Comparison of ENCODE assay signal across 9 cellular contexts in the genomic region with DNA sequence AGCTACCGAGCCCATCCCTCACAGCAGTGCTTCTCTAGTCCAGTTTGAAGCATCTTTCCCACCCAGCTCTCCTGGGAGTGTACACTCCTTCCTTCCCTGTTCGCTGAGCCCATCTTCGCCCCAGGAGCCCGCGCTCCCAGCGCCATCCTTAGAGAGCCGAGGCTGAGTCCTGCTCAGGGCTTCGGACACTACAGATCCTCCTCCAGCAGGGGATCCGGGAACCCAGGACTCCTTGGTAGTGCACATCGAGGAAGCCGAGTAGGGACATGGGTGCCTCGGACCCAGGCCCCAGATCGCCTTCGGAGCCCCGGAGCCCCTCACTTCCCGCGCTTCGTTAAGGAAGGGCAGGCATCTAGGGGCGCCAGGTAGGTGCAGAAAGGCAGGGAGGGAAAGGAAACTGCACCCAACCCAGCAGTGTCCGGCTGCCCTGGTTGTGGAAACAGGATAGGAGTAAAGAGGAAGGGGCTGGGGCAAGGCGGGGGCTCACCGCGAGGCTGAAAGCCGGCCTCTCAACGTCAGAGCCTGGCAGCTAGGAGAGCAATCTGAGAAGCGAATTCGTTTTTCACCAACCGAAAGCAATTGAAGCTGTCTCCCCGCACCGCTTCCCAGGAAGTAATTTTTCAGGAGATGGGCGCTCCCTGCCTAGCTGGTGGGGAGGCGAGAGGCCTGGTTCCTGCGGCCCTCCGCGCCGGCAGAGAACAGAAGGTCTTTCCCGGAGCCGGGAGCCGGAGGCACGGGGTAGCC. TPM values are rescaled to one million over a fixed set of nuclear protein-coding genes. Genes with fewer than 3 reads are reported as not detected.
DNase-seq lines count a peak whose midpoint lies in the region; ATAC-seq and TF ChIP-seq lines count a peak whose summit lies in the region.
"Had no signal": no experiment of that assay in that cellular context is flagged by ENCODE, and none has a peak within 500 bp of the region (broad histone marks: within the 10 kb centered on the region; RNA-seq: fewer than 3 reads in every experiment).

No MANE protein-coding gene starts in this region.

- peak overlapping the region; percentile 61 to 87 (median 80) for H3K4me3 Mint-ChIP-seq in naive thymus-derived CD8-positive, alpha-beta T cell

- no peak overlapping the region for H3K27ac ChIP-seq in colonic mucosa

- H3K36me3 Mint-ChIP-seq in naive thymus-derived CD8-positive, alpha-beta T cell, result peaks cover 0 to 2% (median 0%) of the 10 kb centered on the region in 3 donors

- no peak for TF ChIP-seq CTCF in colonic mucosa (IDR thresholded peaks at IDR 0.05)

- H3K27me3 Mint-ChIP-seq in naive thymus-derived CD8-positive, alpha-beta T cell, result peaks cover 35 to 85% (median 60%) of the 10 kb centered on the region in 5 donors

- intact Hi-C loops in colonic mucosa (cut with DNase I), result no loop called here

- no peaks in the 10 kb centered on the region for H3K9me3 ChIP-seq in colonic mucosa

- peaks cover 18% of the 10 kb centered on the region for H3K4me1 ChIP-seq in colonic mucosa

- H3K9me3 Mint-ChIP-seq in naive thymus-derived CD8-positive, alpha-beta T cell, result peaks cover 0 to 6% (median 0%) of the 10 kb centered on the region in 9 donors

- H3K4me3 ChIP-seq in colonic mucosa, result peak overlapping the region; percentile 49

- DNase-seq in DMS53 (lab: John Stamatoyannopoulos, UW) (peak; percentile 74), NCI-H1105 treated with DMSO at 0.1 percent for 48 hours (lab: John Stamatoyannopoulos, UW) (peak; percentile 16), colonic mucosa (no peak), NCI-H345 (lab: John Stamatoyannopoulos, UW) (no peak)
- no peak for DNase-seq in naive thymus-derived CD8-positive, alpha-beta T cell

- peaks cover 98% of the 10 kb centered on the region for H3K27me3 ChIP-seq in colonic mucosa

- peak in 1 of 2 donors; percentile 16 for ATAC-seq in naive thymus-derived CD8-positive, alpha-beta T cell
- ATAC-seq in HG02571 (IDR thresholded peaks at IDR 0.05; ENCODE audit: unreplicated experiment), result no peak
- no peak for ATAC-seq in GM18870 (IDR thresholded peaks at IDR 0.05; ENCODE audit: unreplicated experiment)
- ATAC-seq in HG02678 (IDR thresholded peaks at IDR 0.05; ENCODE audit: unreplicated experiment), result no peak

- no peaks in the 10 kb centered on the region for H3K36me3 ChIP-seq in colonic mucosa

- H3K4me1 Mint-ChIP-seq in naive thymus-derived CD8-positive, alpha-beta T cell, result peaks cover 15 to 50% (median 37%) of the 10 kb centered on the region in 4 donors

- peak overlapping the region; percentile 9 to 51 for H3K9ac ChIP-seq in colonic mucosa (ENCODE audit: low read depth in 2 of 2, low read length in 2 of 2)

- peak overlapping the region in 1 of 10 donors; percentile 65 for H3K27ac Mint-ChIP-seq in naive thymus-derived CD8-positive, alpha-beta T cell

- POLR2A ChIA-PET in naive thymus-derived CD8-positive, alpha-beta T cell (lab: Charles Lee), result no interaction called here

RNA-seq across cellular contexts. Expression of a gene that starts 1.0 kb away (rescaled TPM):
- under 1 TPM; 0.35 to 0.54 TPM for total RNA-seq in colonic mucosa
- total RNA-seq in naive thymus-derived CD8-positive, alpha-beta T cell, result not detected
- not detected for polyA plus RNA-seq in naive thymus-derived CD8-positive, alpha-beta T cell
- total RNA-seq: kidney epithelial cell had no signal

RNA-seq across cellular contexts. Expression of a gene that starts 48.3 kb away (rescaled TPM):
- total RNA-seq in colonic mucosa, result 100 to 1,000 TPM; 271 to 391 TPM
- not detected for total RNA-seq in naive thymus-derived CD8-positive, alpha-beta T cell
- not detected for polyA plus RNA-seq in naive thymus-derived CD8-positive, alpha-beta T cell
- total RNA-seq: kidney epithelial cell had no signal

Comparison
In these comparisons a context has a peak if more than half of its experiments do, and no peak if none do; other contexts are left out.
1. DNase-seq: peak in DMS53 (single experiment) and NCI-H1105 treated with DMSO at 0.1 percent for 48 hours (single experiment); none in colonic mucosa (single experiment), naive thymus-derived CD8-positive, alpha-beta T cell (0 of 10) and NCI-H345 (single experiment).
2. RNA of a gene that starts 48.3 kb away (total RNA-seq): 271 to 391 TPM in colonic mucosa; not detected in naive thymus-derived CD8-positive, alpha-beta T cell; every median in the first group is over 100 times any median in the second.